Comparison of ENCODE assay signal across 8 cellular contexts in genomic region chr4:81351653-81352455, GRCh38.
A peak's percentile ranks its signal among the peaks of the same experiment; 100 is the strongest.
DNase-seq lines count a peak whose midpoint lies in the region; ATAC-seq lines count a peak whose summit lies in the region.

No MANE protein-coding gene starts in this region.

- H3K27me3 Mint-ChIP-seq in CD4-positive, alpha-beta memory T cell = peaks cover 6 to 8% of the 10 kb centered on the region in 2 donors
- H3K27me3 Mint-ChIP-seq in activated CD4-positive, alpha-beta memory T cell treated with anti-CD3 and anti-CD28 coated beads for 36 hours = peaks cover 3% of the 10 kb centered on the region

- ATAC-seq in HG03342 (IDR thresholded peaks at IDR 0.05; ENCODE audit: unreplicated experiment) = peak; percentile 93

- no peaks in the 10 kb centered on the region for H3K27me3 ChIP-seq in CD4-positive, alpha-beta memory T cell (ENCODE audit: insufficient read depth, low read length)

- H3K36me3 ChIP-seq in CD4-positive, alpha-beta memory T cell (ENCODE audit: insufficient read depth, low read length) = no peaks in the 10 kb centered on the region

- POLR2A ChIA-PET in CD4-positive, alpha-beta memory T cell (lab: Charles Lee; ENCODE audit: partially characterized antibody) = no interaction called here
- POLR2A ChIA-PET in activated CD4-positive, alpha-beta memory T cell treated with anti-CD3 and anti-CD28 coated beads for 36 hours (lab: Charles Lee) = no interaction called here

- no peaks in the 10 kb centered on the region for H3K9me3 ChIP-seq in CD4-positive, alpha-beta memory T cell (ENCODE audit: control insufficient read depth in 1 of 2, low read length in 2 of 2)

- intact Hi-C loops in CD4-positive, alpha-beta memory T cell (cut with micrococcal nuclease) = loop anchor here (1.0 kb wide), 1 partner anchor 986 kb away; no protein-coding TSS in a partner anchor
- intact Hi-C loops in activated CD4-positive, alpha-beta memory T cell treated with anti-CD3 and anti-CD28 coated beads for 36 hours (cut with micrococcal nuclease) = loop anchor here (1.0 to 10.0 kb wide), 2 partner anchors 283 to 987 kb away; no protein-coding TSS in a partner anchor

- H3K9me3 Mint-ChIP-seq in CD4-positive, alpha-beta memory T cell = no peaks in the 10 kb centered on the region
- no peaks in the 10 kb centered on the region for H3K9me3 Mint-ChIP-seq in activated CD4-positive, alpha-beta memory T cell treated with anti-CD3 and anti-CD28 coated beads for 36 hours

- no peaks in the 10 kb centered on the region for H3K36me3 Mint-ChIP-seq in CD4-positive, alpha-beta memory T cell
- no peaks in the 10 kb centered on the region for H3K36me3 Mint-ChIP-seq in activated CD4-positive, alpha-beta memory T cell treated with anti-CD3 and anti-CD28 coated beads for 36 hours

- H3K4me1 ChIP-seq in CD4-positive, alpha-beta memory T cell (ENCODE audit: insufficient read depth, low read length) = no peaks in the 10 kb centered on the region

- DNase-seq in CD4-positive, alpha-beta memory T cell = peak in 4 of 5 donors; percentile 38 to 55 (median 42)
- DNase-seq in GM19240 (ENCODE audit: insufficient read length, low spot score) (peak; percentile 14), NCI-H460 (ENCODE audit: extremely low read depth, low read depth) (peak; percentile 60), midbrain (lab: John Stamatoyannopoulos, UW) (peak; percentile 78)
- DNase-seq in activated CD4-positive, alpha-beta memory T cell treated with anti-CD3 and anti-CD28 coated beads for 36 hours = peak; percentile 75
- peak; percentile 25 for DNase-seq in effector CD8-positive, alpha-beta T cell (lab: John Stamatoyannopoulos, UW)
- peak; percentile 12 to 33 for DNase-seq in stimulated activated CD8-positive, alpha-beta memory T cell treated with anti-CD3 and anti-CD28 coated beads, Interleukin-4, amount 100 ng/mL, for 4 hours (ENCODE audit: low read depth in 2 of 2, low spot score in 1 of 2)

- CTCF ChIA-PET in CD4-positive, alpha-beta memory T cell (lab: Charles Lee; ENCODE audit: partially characterized antibody) = interaction anchor here (0.7 to 4.4 kb wide), 25 partner anchors 9 to 996 kb away, joined by 3 to 55 read pairs (median 5); no protein-coding TSS in a partner anchor
- CTCF ChIA-PET in activated CD4-positive, alpha-beta memory T cell treated with anti-CD3 and anti-CD28 coated beads for 36 hours (lab: Charles Lee) = interaction anchor here (0.6 to 2.9 kb wide), 29 partner anchors 8 to 684 kb away, joined by 3 to 54 read pairs (median 4); no protein-coding TSS in a partner anchor

- peaks cover 0 to 2% (median 0%) of the 10 kb centered on the region in 4 donors for H3K4me1 Mint-ChIP-seq in CD4-positive, alpha-beta memory T cell
- H3K4me1 Mint-ChIP-seq in activated CD4-positive, alpha-beta memory T cell treated with anti-CD3 and anti-CD28 coated beads for 36 hours (ENCODE audit: low read depth) = no peaks in the 10 kb centered on the region

- H3K27ac ChIP-seq in CD4-positive, alpha-beta memory T cell (ENCODE audit: low read depth, low read length) = no peak overlapping the region

- H3K4me3 ChIP-seq in CD4-positive, alpha-beta memory T cell (ENCODE audit: low read length in 2 of 2) = no peak overlapping the region

- H3K4me3 Mint-ChIP-seq in CD4-positive, alpha-beta memory T cell = no peak overlapping the region
- no peak overlapping the region for H3K4me3 Mint-ChIP-seq in activated CD4-positive, alpha-beta memory T cell treated with anti-CD3 and anti-CD28 coated beads for 36 hours

- no peak overlapping the region for H3K27ac Mint-ChIP-seq in CD4-positive, alpha-beta memory T cell
- no peak overlapping the region for H3K27ac Mint-ChIP-seq in activated CD4-positive, alpha-beta memory T cell treated with anti-CD3 and anti-CD28 coated beads for 36 hours

Comparison
In these comparisons a context has a peak if more than half of its experiments do, and no peak if none do; other contexts are left out.
1. DNase-seq: peak in every context shown above with its lines; median percentile 78 in midbrain; 75 in activated CD4-positive, alpha-beta memory T cell treated with anti-CD3 and anti-CD28 coated beads for 36 hours; 60 in NCI-H460; 42 in CD4-positive, alpha-beta memory T cell; 25 in effector CD8-positive, alpha-beta T cell; 22 in stimulated activated CD8-positive, alpha-beta memory T cell treated with anti-CD3 and anti-CD28 coated beads, Interleukin-4, amount 100 ng/mL, for 4 hours; 14 in GM19240.